Comparison of ENCODE assay signal across 1 cellular context in genomic region chr2:112096098-112096497, GRCh38.
TF ChIP-seq lines count a peak whose summit lies in the region.

No MANE protein-coding gene starts in this region.

TF ChIP-seq in GM12891, 5 proteins besides CTCF, POLR2A, EP300 and RAD21 (continued from another document):
- TF ChIP-seq SPI1 (IDR thresholded peaks at IDR 0.05; ENCODE audit: low read depth, low read length) (no peak), POU2F2 (IDR thresholded peaks at IDR 0.05; ENCODE audit: low read depth, low read length) (no peak)
